ENCODE assay signal across 18 cellular contexts in the genomic region with DNA sequence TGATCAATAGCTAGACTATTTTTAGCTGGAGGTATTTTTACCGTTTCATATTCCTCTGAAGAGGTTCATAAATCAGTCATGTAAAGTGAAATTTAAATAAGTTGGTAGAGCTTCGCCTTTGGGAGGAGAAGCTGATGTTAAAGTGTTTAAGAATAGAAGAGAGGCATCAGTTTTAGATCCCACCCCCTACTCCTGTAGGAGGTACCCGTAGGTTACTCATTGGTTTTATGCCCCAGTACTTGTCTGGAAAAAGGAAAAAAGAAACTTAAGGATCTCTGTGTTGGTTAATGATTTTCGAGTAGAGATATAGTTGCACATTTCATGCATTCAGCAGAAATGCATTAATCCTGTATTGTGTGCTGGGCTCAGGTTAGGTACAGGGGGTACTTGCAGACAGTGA. TPM values are rescaled to one million over a fixed set of nuclear protein-coding genes. Genes with fewer than 3 reads are reported as not detected.
"Had no signal": no experiment of that assay in that cellular context is flagged by ENCODE, and none has a peak within 500 bp of the region (broad histone marks: within the 10 kb centered on the region; RNA-seq: fewer than 3 reads in every experiment).

No MANE protein-coding gene starts in this region.

- H3K9me3 ChIP-seq: ascending aorta, esophagus squamous epithelium, heart right ventricle, lower lobe of right lung, SJSA1 had no signal

- H3K27me3 ChIP-seq: ascending aorta, esophagus squamous epithelium, heart right ventricle, SJSA1 had no signal

- H3K4me1 ChIP-seq: esophagus squamous epithelium, lower lobe of right lung had no signal

- H3K4me3 Mint-ChIP-seq: activated CD8-positive, alpha-beta memory T cell treated with anti-CD3 and anti-CD28 coated beads, Interleukin-2, amount 10 ng/mL, durations not matched to agents 7 days and 5 days; activated naive CD8-positive, alpha-beta T cell treated with anti-CD3 and anti-CD28 coated beads for 36 hours; activated T-cell treated with anti-CD3 and anti-CD28 coated beads, Interleukin-2, amount 50 U/mL, for 24 hours; dendritic cell treated with granulocyte-macrophage colony-stimulating factor and Interleukin-4, amounts not matched to agents 40 ng/mL and 50 ng/mL, for 4 days; naive thymus-derived CD4-positive, alpha-beta T cell; stimulated activated effector memory CD8-positive, alpha-beta T cell treated with anti-CD3 and anti-CD28 coated beads, Interleukin-12 subunit alpha, Interleukin-12 subunit beta, amount 100 ng/mL, for 72 hours; type B pancreatic cell had no signal

- H3K27ac Mint-ChIP-seq: activated CD8-positive, alpha-beta memory T cell treated with anti-CD3 and anti-CD28 coated beads, Interleukin-2, amount 10 ng/mL, durations not matched to agents 7 days and 5 days; activated naive CD8-positive, alpha-beta T cell treated with anti-CD3 and anti-CD28 coated beads for 36 hours; activated T-cell treated with anti-CD3 and anti-CD28 coated beads, Interleukin-2, amount 50 U/mL, for 24 hours; dendritic cell treated with granulocyte-macrophage colony-stimulating factor and Interleukin-4, amounts not matched to agents 40 ng/mL and 50 ng/mL, for 4 days; stimulated activated effector memory CD8-positive, alpha-beta T cell treated with anti-CD3 and anti-CD28 coated beads, Interleukin-12 subunit alpha, Interleukin-12 subunit beta, amount 100 ng/mL, for 72 hours; type B pancreatic cell had no signal

- H3K36me3 Mint-ChIP-seq: activated CD8-positive, alpha-beta memory T cell treated with anti-CD3 and anti-CD28 coated beads, Interleukin-2, amount 10 ng/mL, durations not matched to agents 7 days and 5 days; activated naive CD8-positive, alpha-beta T cell treated with anti-CD3 and anti-CD28 coated beads for 36 hours; type B pancreatic cell had no signal

- ATAC-seq: activated CD8-positive, alpha-beta memory T cell treated with anti-CD3 and anti-CD28 coated beads, Interleukin-2, amount 10 ng/mL, durations not matched to agents 7 days and 5 days; heart right ventricle; lower lobe of right lung; naive thymus-derived CD4-positive, alpha-beta T cell; right cardiac atrium; stimulated activated effector memory CD8-positive, alpha-beta T cell treated with anti-CD3 and anti-CD28 coated beads, Interleukin-12 subunit alpha, Interleukin-12 subunit beta, amount 100 ng/mL, for 72 hours had no signal

- H3K4me3 ChIP-seq: ascending aorta, esophagus squamous epithelium, heart right ventricle, lower lobe of right lung, SJSA1 had no signal

- H3K9me3 Mint-ChIP-seq: activated T-cell treated with anti-CD3 and anti-CD28 coated beads, Interleukin-2, amount 50 U/mL, for 24 hours; dendritic cell treated with granulocyte-macrophage colony-stimulating factor and Interleukin-4, amounts not matched to agents 40 ng/mL and 50 ng/mL, for 4 days; stimulated activated effector memory CD8-positive, alpha-beta T cell treated with anti-CD3 and anti-CD28 coated beads, Interleukin-12 subunit alpha, Interleukin-12 subunit beta, amount 100 ng/mL, for 72 hours; type B pancreatic cell had no signal

- H3K27ac ChIP-seq: ascending aorta, esophagus squamous epithelium, lower lobe of right lung had no signal

- DNase-seq: activated CD4-positive, alpha-beta T cell treated with anti-CD3 and anti-CD28 coated beads, Interleukin-2, amount 50 U/mL, for 48 hours; activated CD4-positive, CD25-positive, alpha-beta regulatory T cell treated with anti-CD3 and anti-CD28 coated beads, Interleukin-2, amount 50 U/mL, for 72 hours; activated CD8-positive, alpha-beta memory T cell treated with anti-CD3 and anti-CD28 coated beads, Interleukin-2, amount 10 ng/mL, durations not matched to agents 7 days and 5 days; activated gamma-delta T cell treated with Interleukin-2 at 50 U/mL for 16 hours; activated naive CD8-positive, alpha-beta T cell treated with anti-CD3 and anti-CD28 coated beads for 36 hours; activated T-cell treated with anti-CD3 and anti-CD28 coated beads, Interleukin-2, amount 50 U/mL, for 24 hours; esophagus squamous epithelium; foreskin fibroblast; heart right ventricle; lower lobe of right lung; naive thymus-derived CD4-positive, alpha-beta T cell; right cardiac atrium; T-helper 9 cell had no signal

- H3K36me3 ChIP-seq: ascending aorta, esophagus squamous epithelium, heart right ventricle, lower lobe of right lung, SJSA1 had no signal

- H3K27me3 Mint-ChIP-seq: dendritic cell treated with granulocyte-macrophage colony-stimulating factor and Interleukin-4, amounts not matched to agents 40 ng/mL and 50 ng/mL, for 4 days had no signal

RNA-seq across cellular contexts. Expression of gene ZNF365, which starts 8.7 kb away (rescaled TPM):
- total RNA-seq: activated CD8-positive, alpha-beta memory T cell treated with anti-CD3 and anti-CD28 coated beads, Interleukin-2, amount 10 ng/mL, durations not matched to agents 7 days and 5 days; activated naive CD8-positive, alpha-beta T cell treated with anti-CD3 and anti-CD28 coated beads for 36 hours; ascending aorta had no signal
- polyA plus RNA-seq: naive thymus-derived CD4-positive, alpha-beta T cell had no signal
